16 cellular contexts compared by ENCODE assay signal in genomic region chr10:104819731-104820130, GRCh38.
"Had no signal": no experiment of that assay in that cellular context is flagged by ENCODE, and none has a peak within 500 bp of the region (broad histone marks: within the 10 kb centered on the region; RNA-seq: fewer than 3 reads in every experiment).

No MANE protein-coding gene starts in this region.

- H3K27ac ChIP-seq: esophagus squamous epithelium, foreskin keratinocyte, left ventricle myocardium inferior, lower lobe of right lung, neural progenitor cell, pancreas, right lobe of liver, spleen, stomach had no signal

- H3K9me3 ChIP-seq: esophagus squamous epithelium, left ventricle myocardium inferior, lower lobe of right lung, pancreas, right lobe of liver, stomach had no signal

- ATAC-seq: foreskin keratinocyte; lower lobe of right lung; natural killer cell treated with Interleukin-12 subunit alpha and Interleukin-12 subunit beta and Interleukin-15 and Interleukin-18, amount 100 ng/mL, for 72 hours; pancreas; right lobe of liver had no signal

- H3K4me1 ChIP-seq: esophagus squamous epithelium, foreskin keratinocyte, left ventricle myocardium inferior, lower lobe of right lung, neural progenitor cell, pancreas, right lobe of liver, spleen had no signal

- H3K27me3 ChIP-seq: esophagus squamous epithelium, foreskin keratinocyte, neural progenitor cell, pancreas, right lobe of liver, spleen, stomach had no signal

- H3K9ac ChIP-seq: neural progenitor cell had no signal

- DNase-seq: dermis blood vessel endothelial cell; esophagus squamous epithelium; foreskin keratinocyte; immature natural killer cell; left ventricle myocardium inferior; lower lobe of right lung; nucleus accumbens; pancreas; retina; right lobe of liver; spleen; stimulated activated CD4-positive, alpha-beta T cell treated with anti-CD3 and anti-CD28 coated beads, Interleukin-2, amount 100 ng/mL, for 24 hours; stimulated activated naive CD4-positive, alpha-beta T cell; stomach had no signal

- H3K4me3 ChIP-seq: esophagus squamous epithelium, left ventricle myocardium inferior, lower lobe of right lung, neural progenitor cell, pancreas, right lobe of liver, spleen, stomach had no signal

- H3K36me3 ChIP-seq: esophagus squamous epithelium, left ventricle myocardium inferior, lower lobe of right lung, neural progenitor cell, pancreas, right lobe of liver, spleen, stomach had no signal
